ENCODE assay signal across 24 cellular contexts in the genomic region with DNA sequence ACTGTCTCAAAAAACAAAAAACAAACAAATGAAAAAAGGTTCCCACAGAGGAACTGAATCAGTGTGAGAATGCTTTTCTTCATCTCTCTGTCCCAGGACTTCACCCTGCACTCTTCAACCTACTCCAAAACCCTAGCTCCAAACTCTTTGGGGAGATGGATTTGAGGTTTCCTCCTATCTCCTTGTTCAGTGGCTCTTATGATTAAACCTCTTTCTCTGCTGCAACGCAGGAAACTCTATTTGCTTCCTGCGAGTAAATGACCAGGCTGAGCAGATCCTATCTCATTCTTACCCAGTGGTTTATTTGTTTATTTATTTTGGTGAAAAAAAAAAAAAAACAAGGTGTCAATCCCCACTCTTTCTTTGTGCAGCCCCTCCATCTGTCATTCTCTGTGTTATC. TPM values are rescaled to one million over a fixed set of nuclear protein-coding genes. Genes with fewer than 3 reads are reported as not detected.
"Had no signal": no experiment of that assay in that cellular context is flagged by ENCODE, and none has a peak within 500 bp of the region (broad histone marks: within the 10 kb centered on the region; RNA-seq: fewer than 3 reads in every experiment).

No MANE protein-coding gene starts in this region.

- H3K27ac ChIP-seq: HL-60, KMS-11 had no signal

- H3K27ac Mint-ChIP-seq: IgD-negative memory B cell had no signal

- H3K36me3 Mint-ChIP-seq: IgD-negative memory B cell had no signal

- H3K4me3 Mint-ChIP-seq: IgD-negative memory B cell had no signal

- DNase-seq: Kasumi-1, MM.1S, NCI-H1048, NCI-H1105, NCI-H1417, NCI-H146, NCI-H1694 treated with DMSO at 0.1 percent for 48 hours, NCI-H1930, NCI-H2081, NCI-H2107, NCI-H2227 treated with DMSO at 0.1 percent for 48 hours, NCI-H524, NCI-H526 treated with DMSO at 0.1 percent for 48 hours, NCI-H748 treated with DMSO at 0.1 percent for 48 hours, RPMI8226, SHP77 had no signal

- ATAC-seq: K562 had no signal

- H3K4me2 ChIP-seq: KMS-11 had no signal

- H3K4me3 ChIP-seq: K562 had no signal

- H3K9me3 Mint-ChIP-seq: IgD-negative memory B cell had no signal

RNA-seq across cellular contexts. Expression of a gene that starts 12.0 kb away (rescaled TPM):
- total RNA-seq: K562; M059J; NCI-H460; SK-MEL-5; T-helper 1 cell treated with Interleukin-12 subunit alpha and Interleukin-12 subunit beta and Interleukin-4 antibody, amounts not matched to agents 30 ng/mL and 1 ng/mL, for 36 hours had no signal
- polyA plus RNA-seq: IgD-negative memory B cell had no signal

RNA-seq across cellular contexts. Expression of a gene that starts 57.9 kb away (rescaled TPM):
- total RNA-seq: K562; M059J; NCI-H460; SK-MEL-5; T-helper 1 cell treated with Interleukin-12 subunit alpha and Interleukin-12 subunit beta and Interleukin-4 antibody, amounts not matched to agents 30 ng/mL and 1 ng/mL, for 36 hours had no signal
- polyA plus RNA-seq: IgD-negative memory B cell, K562 had no signal
